Comparison of ENCODE assay signal across 1 cellular context in genomic region chr1:161238039-161238473, GRCh38.
TF ChIP-seq lines count a peak whose summit lies in the region.

TSS of gene NR1I3 (minus strand) at chr1:161238203. CDS start at chr1:161236565, 1,638 bp downstream.

TF ChIP-seq in HepG2, 621 proteins besides CTCF, POLR2A, EP300 and RAD21 (continued from another document and continues in another):
- TF ChIP-seq ZNF318 (CRISPR knock-in tag; IDR thresholded peaks at IDR 0.05) (no peak), GABPB1 (CRISPR knock-in tag; IDR thresholded peaks at IDR 0.05) (no peak), REST (IDR thresholded peaks at IDR 0.05; ENCODE audit: borderline replicate concordance in 1 of 2, low read depth in 1 of 2, low read length in 2 of 2) (no peak), ZHX2 (IDR thresholded peaks at IDR 0.05; ENCODE audit: low read depth) (no peak), ZHX2 (CRISPR knock-in tag; IDR thresholded peaks at IDR 0.05; ENCODE audit: borderline replicate concordance) (no peak), MYNN (CRISPR knock-in tag; IDR thresholded peaks at IDR 0.05; ENCODE audit: low read depth) (no peak), HINFP (CRISPR knock-in tag; IDR thresholded peaks at IDR 0.05; ENCODE audit: low read depth) (no peak), MTA1 (CRISPR knock-in tag; IDR thresholded peaks at IDR 0.05; ENCODE audit: borderline replicate concordance) (peak; percentile 62; the same call in 1 of the 2 replicates), DRAP1 (CRISPR knock-in tag; IDR thresholded peaks at IDR 0.05) (peak; percentile 60), ZNF160 (CRISPR knock-in tag; IDR thresholded peaks at IDR 0.05) (no peak), ZNF691 (CRISPR knock-in tag; IDR thresholded peaks at IDR 0.05; ENCODE audit: borderline replicate concordance, low read depth) (peak; percentile 51; the same call in 1 of the 2 replicates), HMGXB3 (CRISPR knock-in tag; IDR thresholded peaks at IDR 0.05; ENCODE audit: borderline replicate concordance) (no peak), NR2F1 (CRISPR knock-in tag; IDR thresholded peaks at IDR 0.05) (peak in 1 of 2 experiments; percentile 83; a peak in 2 of 4 replicates), HNRNPH1 (optimal IDR thresholded peaks at IDR 0.05; ENCODE audit: low read depth, low read length) (no peak), ZNF136 (CRISPR knock-in tag; IDR thresholded peaks at IDR 0.05; ENCODE audit: low read depth) (0 out of 2 replicates have a peak, but pooled peaks have one; percentile 67), ZNF777 (CRISPR knock-in tag; IDR thresholded peaks at IDR 0.05) (no peak), ZKSCAN1 (IDR thresholded peaks at IDR 0.05; ENCODE audit: low read length) (no peak), REL (CRISPR knock-in tag; conservative IDR thresholded peaks at IDR 0.05) (no peak), ZNF501 (CRISPR knock-in tag; IDR thresholded peaks at IDR 0.05) (0 out of 2 replicates have a peak, but pooled peaks have one; percentile 21), GMEB2 (CRISPR knock-in tag; IDR thresholded peaks at IDR 0.05; ENCODE audit: low read depth) (no peak), FOXA1 (IDR thresholded peaks at IDR 0.05) (no peak), FOXA1 (CRISPR knock-in tag; IDR thresholded peaks at IDR 0.05) (no peak), ZNF766 (CRISPR knock-in tag; IDR thresholded peaks at IDR 0.05; ENCODE audit: borderline replicate concordance) (no peak), ZNF205 (CRISPR knock-in tag; IDR thresholded peaks at IDR 0.05) (no peak), ZNF225 (CRISPR knock-in tag; IDR thresholded peaks at IDR 0.05) (no peak)
